14 cellular contexts compared by ENCODE assay signal in the genomic region with DNA sequence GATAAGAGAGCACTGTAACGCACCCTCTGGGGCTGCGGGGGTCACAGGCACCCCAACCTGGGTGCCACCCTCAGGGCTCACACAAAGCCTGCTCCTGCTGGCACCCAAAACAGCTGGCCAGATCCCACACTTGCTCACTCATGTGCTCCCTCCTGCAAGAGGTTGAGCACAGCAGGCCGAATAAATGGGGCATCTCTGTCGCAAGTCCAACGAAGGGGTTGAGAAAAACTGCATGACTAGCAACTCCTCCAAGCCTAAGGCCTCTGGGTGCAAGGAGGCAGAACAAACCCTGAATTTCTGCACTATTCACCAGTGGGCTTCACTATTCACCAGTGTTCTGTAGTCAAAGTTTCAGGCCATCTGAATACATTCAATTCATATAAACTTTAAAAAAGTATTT.
"Had no signal": no experiment of that assay in that cellular context is flagged by ENCODE, and none has a peak within 500 bp of the region (broad histone marks: within the 10 kb centered on the region; RNA-seq: fewer than 3 reads in every experiment).

No MANE protein-coding gene starts in this region.

- H3K27ac Mint-ChIP-seq: activated CD8-positive, alpha-beta memory T cell treated with anti-CD3 and anti-CD28 coated beads, Interleukin-2, amount 10 ng/mL, durations not matched to agents 7 days and 5 days had no signal

- H3K4me3 ChIP-seq: cardiac muscle cell, hepatocyte, transverse colon had no signal

- H3K27ac ChIP-seq: cardiac muscle cell, hepatocyte, parathyroid adenoma, transverse colon had no signal

- H3K4me1 ChIP-seq: parathyroid adenoma had no signal

- ATAC-seq: activated CD4-positive, CD25-positive, alpha-beta regulatory T cell treated with anti-CD3 and anti-CD28 coated beads, Interleukin-2, amount 50 U/mL, for 24 hours; activated CD8-positive, alpha-beta memory T cell treated with anti-CD3 and anti-CD28 coated beads, Interleukin-2, amount 10 ng/mL, durations not matched to agents 7 days and 5 days; esophagus mucosa; stimulated activated naive B cell treated with anti-CD40 and anti-IgM and Interleukin-4, amounts not matched to agents 10 μg/mL and 1 μg/mL and 100 μg/mL, for 72 hours had no signal

- DNase-seq: activated CD8-positive, alpha-beta memory T cell treated with anti-CD3 and anti-CD28 coated beads, Interleukin-2, amount 10 ng/mL, durations not matched to agents 7 days and 5 days; activated naive CD4-positive, alpha-beta T cell; activated T-cell treated with anti-CD3 and anti-CD28 coated beads, Interleukin-2, amount 50 U/mL, for 1 hour; islet precursor cell; midbrain; stimulated activated CD4-positive, alpha-beta T cell treated with anti-CD3 and anti-CD28 coated beads, Interleukin-12 subunit alpha, Interleukin-12 subunit beta, amount 100 ng/mL, for 4 hours; stimulated activated CD4-positive, alpha-beta T cell treated with anti-CD3 and anti-CD28 coated beads, Interleukin-2, amount 100 ng/mL, for 48 hours; stimulated activated naive B cell treated with anti-CD40 and anti-IgM and Interleukin-4, amounts not matched to agents 10 μg/mL and 1 μg/mL and 100 μg/mL, for 72 hours; transverse colon had no signal

- H3K27me3 Mint-ChIP-seq: activated CD8-positive, alpha-beta memory T cell treated with anti-CD3 and anti-CD28 coated beads, Interleukin-2, amount 10 ng/mL, durations not matched to agents 7 days and 5 days; stimulated activated naive B cell treated with anti-CD40 and anti-IgM and Interleukin-4, amounts not matched to agents 10 μg/mL and 1 μg/mL and 100 μg/mL, for 72 hours had no signal

- H3K9me3 Mint-ChIP-seq: stimulated activated naive B cell treated with anti-CD40 and anti-IgM and Interleukin-4, amounts not matched to agents 10 μg/mL and 1 μg/mL and 100 μg/mL, for 72 hours had no signal

- H3K4me3 Mint-ChIP-seq: activated CD8-positive, alpha-beta memory T cell treated with anti-CD3 and anti-CD28 coated beads, Interleukin-2, amount 10 ng/mL, durations not matched to agents 7 days and 5 days had no signal

- H3K27me3 ChIP-seq: cardiac muscle cell, hepatocyte, transverse colon had no signal

- H3K9me3 ChIP-seq: transverse colon had no signal
